In genomic region chr22:29306175-29306829, GRCh38 we compare ENCODE assay signal across 8 cellular contexts. TPM values are rescaled to one million over a fixed set of nuclear protein-coding genes. Genes with fewer than 3 reads are reported as not detected.
A peak's percentile ranks its signal among the peaks of the same experiment; 100 is the strongest.
DNase-seq lines count a peak whose midpoint lies in the region; ATAC-seq and TF ChIP-seq lines count a peak whose summit lies in the region.

Gene GAS2L1 (plus strand): TSS chr22:29306650. CDS start chr22:29308106, 1,456 bp downstream.

- H3K27ac ChIP-seq in DOHH2 (ENCODE audit: low read depth, low read length), result no peak within 1 kb of the TSS
- no peak within 1 kb of the TSS for H3K27ac ChIP-seq in iPS DF 6.9 (ENCODE audit: low read length)

- H3K4me1 ChIP-seq in DOHH2 (ENCODE audit: control insufficient read depth, low read length) (peaks cover 31% of the 10 kb centered on the region), iPS DF 6.9 (ENCODE audit: control insufficient read depth, insufficient read depth, low read length) (peaks cover 2% of the 10 kb centered on the region; the same call in 1 of the 2 replicates)

- ATAC-seq in SK-N-SH treated with all-trans-retinoic acid at 6 μM for 48 hours, result peak; percentile 78
- no peak for ATAC-seq in HG03280 (IDR thresholded peaks at IDR 0.05; ENCODE audit: unreplicated experiment)
- ATAC-seq in GM21360 (IDR thresholded peaks at IDR 0.05; ENCODE audit: unreplicated experiment), result no peak

- DNase-seq in brain pericyte (ENCODE audit: low read depth, low spot score) (peak; percentile 68), iPS DF 6.9 (ENCODE audit: low read depth, low spot score) (no peak), renal cortical epithelial cell (ENCODE audit: low read depth) (peak; percentile 53)

- H4K20me1 ChIP-seq in DOHH2 (ENCODE audit: control insufficient read depth, insufficient read depth, low read depth, low read length), result peaks cover 3% of the 10 kb centered on the region; the same call in 1 of the 2 replicates

- no peaks in the 10 kb centered on the region for H3K9me3 ChIP-seq in DOHH2 (ENCODE audit: control insufficient read depth, insufficient read depth, low read length)
- H3K9me3 ChIP-seq in iPS DF 6.9 (ENCODE audit: control insufficient read depth, insufficient read depth, low read length), result no peaks in the 10 kb centered on the region

- peak within 1 kb of the TSS; percentile 78 for H3K4me3 ChIP-seq in DOHH2 (ENCODE audit: low read length)
- peak within 1 kb of the TSS; percentile 63 for H3K4me3 ChIP-seq in iPS DF 6.9 (ENCODE audit: low read length)

- H3K4me2 ChIP-seq in DOHH2 (ENCODE audit: low read length), result peak within 1 kb of the TSS; percentile 96

- no CpG with 5 or more reads among the region's 40 CpGs for WGBS in iPS DF 6.9 (ENCODE audit: insufficient coverage, insufficient read length)

- peaks cover 1% of the 10 kb centered on the region; the same call in 1 of the 2 replicates for H3F3A ChIP-seq in DOHH2 (ENCODE audit: control insufficient read depth, insufficient read depth)

- TF ChIP-seq EP300 in Ishikawa (IDR thresholded peaks at IDR 0.05; ENCODE audit: borderline replicate concordance), result peak; percentile 91

- peak; percentile 34 for TF ChIP-seq RAD21 in Ishikawa (IDR thresholded peaks at IDR 0.05; ENCODE audit: low read depth)

- H3K79me2 ChIP-seq in DOHH2 (ENCODE audit: control insufficient read depth, low read length), result no peaks in the 10 kb centered on the region

- H3K27me3 ChIP-seq in DOHH2 (ENCODE audit: control insufficient read depth, low read length), result peaks cover 10% of the 10 kb centered on the region
- H3K27me3 ChIP-seq in iPS DF 6.9 (ENCODE audit: control insufficient read depth, insufficient read depth, low read length), result no peaks in the 10 kb centered on the region

- H3K36me3 ChIP-seq in DOHH2 (ENCODE audit: control insufficient read depth, low read length), result 0 out of 2 replicates have a peak, but pooled peaks cover under 1% of the 10 kb centered on the region
- no peaks in the 10 kb centered on the region for H3K36me3 ChIP-seq in iPS DF 6.9 (ENCODE audit: control insufficient read depth, insufficient read depth, low read length)

- no peaks in the 10 kb centered on the region for H3K9me2 ChIP-seq in DOHH2 (replicated peaks; ENCODE audit: control insufficient read depth, low read length)

- TF ChIP-seq CTCF in DOHH2 (IDR thresholded peaks at IDR 0.05; ENCODE audit: low read depth, low read length, poor library complexity, severe bottlenecking), result peak; percentile 60

TF ChIP-seq in Ishikawa, 13 proteins besides CTCF, POLR2A, EP300 and RAD21:
- TF ChIP-seq, protein P1, sequence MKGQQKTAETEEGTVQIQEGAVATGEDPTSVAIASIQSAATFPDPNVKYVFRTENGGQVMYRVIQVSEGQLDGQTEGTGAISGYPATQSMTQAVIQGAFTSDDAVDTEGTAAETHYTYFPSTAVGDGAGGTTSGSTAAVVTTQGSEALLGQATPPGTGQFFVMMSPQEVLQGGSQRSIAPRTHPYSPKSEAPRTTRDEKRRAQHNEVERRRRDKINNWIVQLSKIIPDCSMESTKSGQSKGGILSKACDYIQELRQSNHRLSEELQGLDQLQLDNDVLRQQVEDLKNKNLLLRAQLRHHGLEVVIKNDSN (IDR thresholded peaks at IDR 0.05), result peak; percentile 18; the same call in 1 of the 2 replicates
- no peak for TF ChIP-seq EGR1 (IDR thresholded peaks at IDR 0.05)
- peak; percentile 76 for TF ChIP-seq MAX (IDR thresholded peaks at IDR 0.05)
- TF ChIP-seq TEAD4 (IDR thresholded peaks at IDR 0.05), result peak; percentile 83
- TF ChIP-seq ZBTB7A (IDR thresholded peaks at IDR 0.05; ENCODE audit: low read depth), result peak; percentile 99
- TF ChIP-seq CREB1 (IDR thresholded peaks at IDR 0.05; ENCODE audit: low read depth), result no peak
- peak; percentile 94 for TF ChIP-seq TCF12 (IDR thresholded peaks at IDR 0.05; ENCODE audit: low read depth)
- no peak for TF ChIP-seq REST (IDR thresholded peaks at IDR 0.05; ENCODE audit: low read depth)
- TF ChIP-seq NFIC (IDR thresholded peaks at IDR 0.05), result peak; percentile 86
- peak; percentile 78 for TF ChIP-seq FOXM1 (IDR thresholded peaks at IDR 0.05; ENCODE audit: borderline replicate concordance, low read depth)
- peak; percentile 46; the same call in 1 of the 2 replicates for TF ChIP-seq CEBPB (IDR thresholded peaks at IDR 0.05)
- peak; percentile 43 for TF ChIP-seq TAF1 (IDR thresholded peaks at IDR 0.05; ENCODE audit: low read depth)
- TF ChIP-seq YY1 (IDR thresholded peaks at IDR 0.05; ENCODE audit: low read depth), result peak; percentile 83

TF ChIP-seq in SK-N-SH treated with all-trans-retinoic acid at 6 μM for 48 hours, 23 proteins besides CTCF, POLR2A, EP300 and RAD21:
- TF ChIP-seq, protein P2, sequence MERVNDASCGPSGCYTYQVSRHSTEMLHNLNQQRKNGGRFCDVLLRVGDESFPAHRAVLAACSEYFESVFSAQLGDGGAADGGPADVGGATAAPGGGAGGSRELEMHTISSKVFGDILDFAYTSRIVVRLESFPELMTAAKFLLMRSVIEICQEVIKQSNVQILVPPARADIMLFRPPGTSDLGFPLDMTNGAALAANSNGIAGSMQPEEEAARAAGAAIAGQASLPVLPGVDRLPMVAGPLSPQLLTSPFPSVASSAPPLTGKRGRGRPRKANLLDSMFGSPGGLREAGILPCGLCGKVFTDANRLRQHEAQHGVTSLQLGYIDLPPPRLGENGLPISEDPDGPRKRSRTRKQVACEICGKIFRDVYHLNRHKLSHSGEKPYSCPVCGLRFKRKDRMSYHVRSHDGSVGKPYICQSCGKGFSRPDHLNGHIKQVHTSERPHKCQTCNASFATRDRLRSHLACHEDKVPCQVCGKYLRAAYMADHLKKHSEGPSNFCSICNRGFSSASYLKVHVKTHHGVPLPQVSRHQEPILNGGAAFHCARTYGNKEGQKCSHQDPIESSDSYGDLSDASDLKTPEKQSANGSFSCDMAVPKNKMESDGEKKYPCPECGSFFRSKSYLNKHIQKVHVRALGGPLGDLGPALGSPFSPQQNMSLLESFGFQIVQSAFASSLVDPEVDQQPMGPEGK (CRISPR knock-in tag; IDR thresholded peaks at IDR 0.05; ENCODE audit: borderline replicate concordance), result peak; percentile 55; the same call in 1 of the 2 replicates
- TF ChIP-seq ZC3H10 (CRISPR knock-in tag; IDR thresholded peaks at IDR 0.05) (no peak), ISL1 (CRISPR knock-in tag; IDR thresholded peaks at IDR 0.05) (no peak)

RNA-seq across cellular contexts. Expression of gene GAS2L1, which starts in this region (rescaled TPM):
- 8.0 and 18.7 TPM in 2 replicates for total RNA-seq in renal cortical epithelial cell
